ENCODE assay signal across 8 cellular contexts in the genomic region with DNA sequence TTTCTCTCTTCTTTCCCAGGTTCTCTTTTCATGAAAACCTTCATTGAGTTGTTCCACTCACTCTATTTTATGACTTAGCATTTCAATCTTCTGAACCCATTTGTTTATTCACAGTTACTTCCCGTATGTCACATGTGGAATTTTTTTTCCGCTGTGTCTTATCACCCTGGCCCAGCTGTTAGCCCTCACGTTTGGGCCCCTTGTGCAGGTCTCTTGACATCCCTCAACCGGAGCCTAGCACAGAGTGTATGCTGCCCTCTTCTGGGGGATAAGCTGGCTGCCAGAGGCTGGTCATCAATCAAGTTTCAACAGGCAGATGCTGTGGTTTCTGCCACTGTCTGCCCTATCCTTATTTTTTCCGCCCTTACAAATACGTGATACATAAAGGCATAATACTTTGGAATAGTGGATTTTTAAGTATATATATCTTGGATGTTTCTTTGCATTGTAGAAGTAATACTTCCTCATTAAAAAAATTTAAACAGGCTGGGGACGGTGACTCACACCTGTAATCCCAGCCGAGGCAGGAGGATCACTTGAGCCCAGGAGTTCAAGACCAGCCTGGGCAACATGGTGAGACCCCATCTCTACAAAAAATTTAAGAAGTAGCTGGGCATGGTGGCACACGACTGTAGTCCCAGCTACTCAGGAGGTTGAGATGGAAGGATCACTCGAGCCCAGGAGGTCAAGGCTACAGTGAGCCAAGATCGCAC. TPM values are rescaled to one million over a fixed set of nuclear protein-coding genes. Genes with fewer than 3 reads are reported as not detected.
DNase-seq lines count a peak whose midpoint lies in the region; ATAC-seq and TF ChIP-seq lines count a peak whose summit lies in the region.

No MANE protein-coding gene starts in this region.

- no peaks in the 10 kb centered on the region for H3K9me3 ChIP-seq in right atrium auricular region

- no peak overlapping the region for H3K4me3 ChIP-seq in right atrium auricular region

- no peak overlapping the region for H3K27ac ChIP-seq in right atrium auricular region

- peaks cover 0 to 7% of the 10 kb centered on the region in 2 donors for H3K4me1 ChIP-seq in right atrium auricular region

- no peaks in the 10 kb centered on the region for H3K27me3 Mint-ChIP-seq in activated T-cell treated with anti-CD3 and anti-CD28 coated beads, Interleukin-2, amount 50 U/mL, for 72 hours (ENCODE audit: low read depth)

- intact Hi-C loops in Right ventricle myocardium inferior (cut with DNase I) (no loop called here), left ventricle myocardium superior (cut with micrococcal nuclease) (no loop called here)

- peaks cover 61% of the 10 kb centered on the region for H3K36me3 ChIP-seq in right atrium auricular region

- DNase-seq in Right ventricle myocardium inferior (ENCODE audit: missing footprints) (no peak), right atrium auricular region (ENCODE audit: low spot score) (no peak), NCI-H69 (lab: John Stamatoyannopoulos, UW) (peak; percentile 72), left ventricle myocardium superior (peak; percentile 41), superior temporal gyrus (ENCODE audit: extremely low spot score) (no peak)
- DNase-seq in activated T-cell treated with anti-CD3 and anti-CD28 coated beads, Interleukin-2, amount 50 U/mL, for 72 hours, result peak; percentile 46 to 57
- DNase-seq in stimulated activated CD4-positive, alpha-beta T cell treated with anti-CD3 and anti-CD28 coated beads, Interleukin-4, amount 100 ng/mL, for 1 hour, result peak; percentile 33

- peaks cover 5 to 10% of the 10 kb centered on the region in 2 donors for H3K36me3 Mint-ChIP-seq in activated T-cell treated with anti-CD3 and anti-CD28 coated beads, Interleukin-2, amount 50 U/mL, for 72 hours (ENCODE audit: insufficient read depth in 2 of 2)

- peak overlapping the region; percentile 20 for H3K27ac Mint-ChIP-seq in activated T-cell treated with anti-CD3 and anti-CD28 coated beads, Interleukin-2, amount 50 U/mL, for 72 hours

- peak in 1 of 2 donors; percentile 62 for TF ChIP-seq CTCF in right atrium auricular region (IDR thresholded peaks at IDR 0.05)

- no peaks in the 10 kb centered on the region for H3K27me3 ChIP-seq in right atrium auricular region

- no peak overlapping the region for H3K4me3 Mint-ChIP-seq in activated T-cell treated with anti-CD3 and anti-CD28 coated beads, Interleukin-2, amount 50 U/mL, for 72 hours

- peak; percentile 54 for ATAC-seq in Right ventricle myocardium inferior
- peak; percentile 62 to 72 for ATAC-seq in activated T-cell treated with anti-CD3 and anti-CD28 coated beads, Interleukin-2, amount 50 U/mL, for 72 hours (replicated peaks in 1 of 2)
- peak; percentile 66 for ATAC-seq in left ventricle myocardium superior
- ATAC-seq in HG03095 (IDR thresholded peaks at IDR 0.05; ENCODE audit: unreplicated experiment), result no peak

- H3K9me3 Mint-ChIP-seq in activated T-cell treated with anti-CD3 and anti-CD28 coated beads, Interleukin-2, amount 50 U/mL, for 72 hours, result no peaks in the 10 kb centered on the region

- H3K4me1 Mint-ChIP-seq in activated T-cell treated with anti-CD3 and anti-CD28 coated beads, Interleukin-2, amount 50 U/mL, for 72 hours (ENCODE audit: low read depth), result peaks cover 9% of the 10 kb centered on the region

RNA-seq across cellular contexts. Expression of gene RNF8, which starts 38.8 kb away (rescaled TPM):
- total RNA-seq in Right ventricle myocardium inferior (14.9 TPM), right atrium auricular region (10 to 100 TPM; 17.0 to 17.3 TPM), left ventricle myocardium superior (15.7 TPM)
- 10 to 100 TPM; 19.3 to 24.7 TPM for total RNA-seq in activated T-cell treated with anti-CD3 and anti-CD28 coated beads, Interleukin-2, amount 50 U/mL, for 72 hours

RNA-seq across cellular contexts. Expression of gene TMEM217, which starts 57.0 kb away (rescaled TPM):
- total RNA-seq in Right ventricle myocardium inferior (0.30 TPM), right atrium auricular region (1 to 10 TPM; 1.3 to 1.4 TPM), left ventricle myocardium superior (not detected)
- 1 to 10 TPM; 6.8 to 9.3 TPM for total RNA-seq in activated T-cell treated with anti-CD3 and anti-CD28 coated beads, Interleukin-2, amount 50 U/mL, for 72 hours

RNA-seq across cellular contexts. Expression of gene TBC1D22B, which starts 57.4 kb away (rescaled TPM):
- total RNA-seq in Right ventricle myocardium inferior, result 6.3 TPM
- 1 to 10 TPM; 7.5 to 9.8 TPM for total RNA-seq in right atrium auricular region
- 10 to 100 TPM; 23.2 to 24.4 TPM for total RNA-seq in activated T-cell treated with anti-CD3 and anti-CD28 coated beads, Interleukin-2, amount 50 U/mL, for 72 hours
- 6.3 TPM for total RNA-seq in left ventricle myocardium superior

Comparison
In these comparisons a context has a peak if more than half of its experiments do, and no peak if none do; other contexts are left out.
1. DNase-seq: peak in NCI-H69 (single experiment), activated T-cell treated with anti-CD3 and anti-CD28 coated beads, Interleukin-2, amount 50 U/mL, for 72 hours (2 of 2), left ventricle myocardium superior (single experiment) and stimulated activated CD4-positive, alpha-beta T cell treated with anti-CD3 and anti-CD28 coated beads, Interleukin-4, amount 100 ng/mL, for 1 hour (single experiment); none in Right ventricle myocardium inferior (single experiment), right atrium auricular region (single experiment) and superior temporal gyrus (single experiment).